Comparison of ENCODE assay signal across 32 cellular contexts in the genomic region with DNA sequence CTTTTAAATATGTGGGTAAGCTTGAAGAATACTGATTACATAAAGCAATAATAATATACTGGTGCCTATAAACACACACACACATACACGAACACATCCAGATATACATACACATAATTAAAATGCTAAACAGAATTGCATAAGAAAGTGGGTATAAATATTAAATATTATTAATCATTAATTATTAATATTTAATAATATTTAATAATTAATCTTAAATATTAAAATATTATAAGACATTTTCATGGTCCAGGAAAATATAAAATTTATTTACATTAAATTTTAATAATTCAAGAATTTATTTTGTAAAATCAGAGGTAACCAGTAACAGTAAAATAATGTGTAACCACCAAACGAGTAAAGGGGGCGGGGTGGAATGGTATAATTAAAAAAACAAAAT.
"Had no signal": no experiment of that assay in that cellular context is flagged by ENCODE, and none has a peak within 500 bp of the region (broad histone marks: within the 10 kb centered on the region; RNA-seq: fewer than 3 reads in every experiment).

No MANE protein-coding gene starts in this region.

- FAIRE-seq: astrocyte, bronchial epithelial cell had no signal

- H3K9me3 Mint-ChIP-seq: activated B cell treated with CpG ODN at 0.5 μM for 24 hours; activated CD8-positive, alpha-beta T cell treated with anti-CD3 and anti-CD28 coated beads for 36 hours; activated T-helper 17 cell treated with anti-CD3 and anti-CD28 coated beads, Interleukin-2, amount 50 U/mL, for 72 hours; central memory CD8-positive, alpha-beta T cell; T-helper 1 cell treated with Interleukin-12 subunit alpha and Interleukin-12 subunit beta and Interleukin-4 antibody, amounts not matched to agents 30 μg/mL and 1 μg/mL, for 36 hours had no signal

- H3K27ac ChIP-seq: brain microvascular endothelial cell, gastroesophageal sphincter, heart right ventricle, VCaP had no signal

- H3K36me3 ChIP-seq: brain microvascular endothelial cell, gastroesophageal sphincter, heart right ventricle had no signal

- H3K4me1 ChIP-seq: gastroesophageal sphincter, heart right ventricle had no signal

- H3K27ac Mint-ChIP-seq: activated B cell treated with CpG ODN at 0.5 μM for 24 hours; activated CD8-positive, alpha-beta T cell treated with anti-CD3 and anti-CD28 coated beads for 36 hours; activated naive CD8-positive, alpha-beta T cell; activated T-helper 17 cell treated with anti-CD3 and anti-CD28 coated beads, Interleukin-2, amount 50 U/mL, for 72 hours; T-cell; T-helper 1 cell treated with Interleukin-12 subunit alpha and Interleukin-12 subunit beta and Interleukin-4 antibody, amounts not matched to agents 30 μg/mL and 1 μg/mL, for 36 hours had no signal

- ATAC-seq: activated CD4-positive, CD25-positive, alpha-beta regulatory T cell treated with anti-CD3 and anti-CD28 coated beads, Interleukin-2, amount 50 U/mL, for 24 hours; activated CD8-positive, alpha-beta T cell treated with anti-CD3 and anti-CD28 coated beads for 36 hours; activated T-cell treated with anti-CD3 and anti-CD28 coated beads, Interleukin-2, amount 50 U/mL, for 4 hours; activated T-helper 17 cell treated with anti-CD3 and anti-CD28 coated beads, Interleukin-2, amount 50 U/mL, for 72 hours; esophagus mucosa; gastroesophageal sphincter; heart right ventricle; T-cell had no signal

- H3K4me3 Mint-ChIP-seq: activated B cell treated with CpG ODN at 0.5 μM for 24 hours; activated CD8-positive, alpha-beta T cell treated with anti-CD3 and anti-CD28 coated beads for 36 hours; activated naive CD8-positive, alpha-beta T cell; activated T-cell treated with anti-CD3 and anti-CD28 coated beads, Interleukin-2, amount 50 U/mL, for 4 hours; activated T-helper 17 cell treated with anti-CD3 and anti-CD28 coated beads, Interleukin-2, amount 50 U/mL, for 72 hours; central memory CD8-positive, alpha-beta T cell; T-cell; T-helper 1 cell treated with Interleukin-12 subunit alpha and Interleukin-12 subunit beta and Interleukin-4 antibody, amounts not matched to agents 30 μg/mL and 1 μg/mL, for 36 hours had no signal

- H3K27me3 Mint-ChIP-seq: activated B cell treated with CpG ODN at 0.5 μM for 24 hours; activated naive CD8-positive, alpha-beta T cell; activated T-helper 17 cell treated with anti-CD3 and anti-CD28 coated beads, Interleukin-2, amount 50 U/mL, for 72 hours; T-cell had no signal

- H3K4me1 Mint-ChIP-seq: activated B cell treated with CpG ODN at 0.5 μM for 24 hours; activated T-helper 17 cell treated with anti-CD3 and anti-CD28 coated beads, Interleukin-2, amount 50 U/mL, for 72 hours; central memory CD8-positive, alpha-beta T cell; T-cell had no signal

- H3K4me3 ChIP-seq: gastroesophageal sphincter, heart right ventricle had no signal

- DNase-seq: activated B cell treated with CpG ODN at 0.5 μM for 24 hours; activated CD4-positive, alpha-beta T cell treated with anti-CD3 and anti-CD28 coated beads for 48 hours; activated CD4-positive, alpha-beta T cell treated with anti-CD3 and anti-CD28 coated beads, Interleukin-2, amount 50 U/mL, for 1 hour; activated CD4-positive, alpha-beta T cell treated with anti-CD3 and anti-CD28 coated beads, Interleukin-2, amount 50 U/mL, for 48 hours; activated CD8-positive, alpha-beta memory T cell treated with anti-CD3 and anti-CD28 coated beads for 24 hours; activated CD8-positive, alpha-beta T cell treated with anti-CD3 and anti-CD28 coated beads for 36 hours; activated effector memory CD4-positive, alpha-beta T cell treated with Interleukin-2 at 50 U/mL for 16 hours; activated gamma-delta T cell treated with Interleukin-2 at 50 U/mL for 16 hours; activated naive CD4-positive, alpha-beta T cell treated with anti-CD3 and anti-CD28 coated beads, Interleukin-2, amount 50 U/mL, for 16 hours; activated naive CD4-positive, alpha-beta T cell treated with Interleukin-2 at 50 U/mL for 16 hours; activated T-cell treated with anti-CD3 and anti-CD28 coated beads, Interleukin-2, amount 50 U/mL, for 4 hours; amniotic stem cell; anterior cingulate cortex; brain microvascular endothelial cell; cortex of kidney; dermis blood vessel endothelial cell; effector CD8-positive, alpha-beta T cell; foreskin fibroblast; heart right ventricle; SW 1271; T-cell; T-helper 9 cell had no signal

- H3K27me3 ChIP-seq: brain microvascular endothelial cell, gastroesophageal sphincter, heart right ventricle had no signal

- H3K36me3 Mint-ChIP-seq: activated naive CD8-positive, alpha-beta T cell; T-cell had no signal
